In the genomic region with DNA sequence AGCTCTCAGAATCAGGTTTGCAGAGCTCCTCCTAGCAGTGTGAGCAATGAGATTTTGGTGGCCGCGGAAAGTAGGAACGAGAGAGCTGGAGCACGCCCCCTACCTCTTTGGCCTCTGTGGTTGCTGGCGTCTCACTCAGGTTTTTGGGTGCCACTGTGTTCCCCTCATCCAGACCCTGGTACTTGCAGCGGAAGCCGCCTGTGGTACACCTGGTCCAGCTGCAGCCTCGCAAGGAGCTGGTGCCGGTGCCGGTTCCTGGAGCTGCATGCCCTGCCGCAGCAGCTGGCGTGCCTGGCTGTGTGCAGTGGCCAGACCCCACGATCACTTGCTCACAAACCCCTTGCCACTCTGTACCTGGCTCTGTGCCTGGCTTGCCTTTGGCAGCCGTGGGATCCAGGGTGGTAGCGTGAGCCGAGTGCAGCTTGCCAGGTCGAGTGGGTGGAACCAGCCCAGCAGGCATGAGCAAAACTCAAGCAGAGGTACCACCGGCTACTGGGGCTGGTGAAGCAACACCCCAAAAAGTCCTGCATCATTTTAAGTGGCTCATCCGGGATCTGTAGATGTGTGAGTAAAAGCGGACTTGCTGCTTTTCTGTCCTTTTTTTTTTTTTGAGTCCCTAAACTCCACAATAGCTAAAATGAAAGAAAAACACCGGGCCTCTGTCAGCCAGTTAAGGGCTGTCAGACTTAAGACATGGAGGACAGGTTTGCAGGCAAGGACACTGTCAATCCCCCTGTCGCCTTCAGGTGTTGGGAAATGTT, we compare ENCODE assay signal across 1 cellular context.
TF ChIP-seq lines count a peak whose summit lies in the region.

No MANE protein-coding gene starts in this region.

TF ChIP-seq in SK-N-SH treated with all-trans-retinoic acid at 6 μM for 48 hours, 23 proteins besides CTCF, POLR2A, EP300 and RAD21 (continued from another document):
- TF ChIP-seq, protein P1, sequence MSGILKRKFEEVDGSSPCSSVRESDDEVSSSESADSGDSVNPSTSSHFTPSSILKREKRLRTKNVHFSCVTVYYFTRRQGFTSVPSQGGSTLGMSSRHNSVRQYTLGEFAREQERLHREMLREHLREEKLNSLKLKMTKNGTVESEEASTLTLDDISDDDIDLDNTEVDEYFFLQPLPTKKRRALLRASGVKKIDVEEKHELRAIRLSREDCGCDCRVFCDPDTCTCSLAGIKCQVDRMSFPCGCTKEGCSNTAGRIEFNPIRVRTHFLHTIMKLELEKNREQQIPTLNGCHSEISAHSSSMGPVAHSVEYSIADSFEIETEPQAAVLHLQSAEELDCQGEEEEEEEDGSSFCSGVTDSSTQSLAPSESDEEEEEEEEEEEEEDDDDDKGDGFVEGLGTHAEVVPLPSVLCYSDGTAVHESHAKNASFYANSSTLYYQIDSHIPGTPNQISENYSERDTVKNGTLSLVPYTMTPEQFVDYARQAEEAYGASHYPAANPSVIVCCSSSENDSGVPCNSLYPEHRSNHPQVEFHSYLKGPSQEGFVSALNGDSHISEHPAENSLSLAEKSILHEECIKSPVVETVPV (CRISPR knock-in tag; IDR thresholded peaks at IDR 0.05): no peak
- no peak for TF ChIP-seq PPARA (CRISPR knock-in tag; IDR thresholded peaks at IDR 0.05; ENCODE audit: borderline replicate concordance)
